ENCODE assay signal across 1 cellular context in the genomic region with DNA sequence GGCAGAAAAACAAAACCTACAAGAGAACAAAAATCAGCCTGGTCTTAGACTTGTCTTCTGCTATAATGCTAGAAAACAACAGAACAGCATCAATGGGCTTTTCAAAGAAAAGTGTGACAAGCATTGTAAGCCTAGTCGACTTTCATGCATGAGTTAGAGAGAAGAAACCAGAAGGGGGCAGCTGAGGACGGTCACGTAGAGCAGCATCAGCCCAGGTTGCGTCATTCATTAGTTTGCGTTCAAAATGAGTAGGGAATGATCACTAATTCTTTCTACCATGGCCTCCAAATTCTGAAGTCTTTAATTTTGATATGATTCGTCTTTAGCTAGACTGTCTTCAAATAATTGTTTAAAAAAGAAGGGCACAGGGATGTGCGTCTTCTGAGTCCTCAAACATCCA.
TF ChIP-seq lines count a peak whose summit lies in the region.

No MANE protein-coding gene starts in this region.

TF ChIP-seq in HepG2, 621 proteins besides CTCF, POLR2A, EP300 and RAD21 (continued from another document):
- TF ChIP-seq, protein P1, sequence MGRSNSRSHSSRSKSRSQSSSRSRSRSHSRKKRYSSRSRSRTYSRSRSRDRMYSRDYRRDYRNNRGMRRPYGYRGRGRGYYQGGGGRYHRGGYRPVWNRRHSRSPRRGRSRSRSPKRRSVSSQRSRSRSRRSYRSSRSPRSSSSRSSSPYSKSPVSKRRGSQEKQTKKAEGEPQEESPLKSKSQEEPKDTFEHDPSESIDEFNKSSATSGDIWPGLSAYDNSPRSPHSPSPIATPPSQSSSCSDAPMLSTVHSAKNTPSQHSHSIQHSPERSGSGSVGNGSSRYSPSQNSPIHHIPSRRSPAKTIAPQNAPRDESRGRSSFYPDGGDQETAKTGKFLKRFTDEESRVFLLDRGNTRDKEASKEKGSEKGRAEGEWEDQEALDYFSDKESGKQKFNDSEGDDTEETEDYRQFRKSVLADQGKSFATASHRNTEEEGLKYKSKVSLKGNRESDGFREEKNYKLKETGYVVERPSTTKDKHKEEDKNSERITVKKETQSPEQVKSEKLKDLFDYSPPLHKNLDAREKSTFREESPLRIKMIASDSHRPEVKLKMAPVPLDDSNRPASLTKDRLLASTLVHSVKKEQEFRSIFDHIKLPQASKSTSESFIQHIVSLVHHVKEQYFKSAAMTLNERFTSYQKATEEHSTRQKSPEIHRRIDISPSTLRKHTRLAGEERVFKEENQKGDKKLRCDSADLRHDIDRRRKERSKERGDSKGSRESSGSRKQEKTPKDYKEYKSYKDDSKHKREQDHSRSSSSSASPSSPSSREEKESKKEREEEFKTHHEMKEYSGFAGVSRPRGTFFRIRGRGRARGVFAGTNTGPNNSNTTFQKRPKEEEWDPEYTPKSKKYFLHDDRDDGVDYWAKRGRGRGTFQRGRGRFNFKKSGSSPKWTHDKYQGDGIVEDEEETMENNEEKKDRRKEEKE (IDR thresholded peaks at IDR 0.05), result no peak
- TF ChIP-seq, protein P2, sequence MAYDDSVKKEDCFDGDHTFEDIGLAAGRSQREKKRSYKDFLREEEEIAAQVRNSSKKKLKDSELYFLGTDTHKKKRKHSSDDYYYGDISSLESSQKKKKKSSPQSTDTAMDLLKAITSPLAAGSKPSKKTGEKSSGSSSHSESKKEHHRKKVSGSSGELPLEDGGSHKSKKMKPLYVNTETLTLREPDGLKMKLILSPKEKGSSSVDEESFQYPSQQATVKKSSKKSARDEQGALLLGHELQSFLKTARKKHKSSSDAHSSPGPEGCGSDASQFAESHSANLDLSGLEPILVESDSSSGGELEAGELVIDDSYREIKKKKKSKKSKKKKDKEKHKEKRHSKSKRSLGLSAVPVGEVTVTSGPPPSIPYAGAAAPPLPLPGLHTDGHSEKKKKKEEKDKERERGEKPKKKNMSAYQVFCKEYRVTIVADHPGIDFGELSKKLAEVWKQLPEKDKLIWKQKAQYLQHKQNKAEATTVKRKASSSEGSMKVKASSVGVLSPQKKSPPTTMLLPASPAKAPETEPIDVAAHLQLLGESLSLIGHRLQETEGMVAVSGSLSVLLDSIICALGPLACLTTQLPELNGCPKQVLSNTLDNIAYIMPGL (CRISPR knock-in tag; IDR thresholded peaks at IDR 0.05; ENCODE audit: borderline replicate concordance in 1 of 2, low read depth in 1 of 2), result 0 out of 4 replicates have a peak, but pooled peaks of 1 of the 2 experiments have one; percentile 37
- TF ChIP-seq NR2F2 (IDR thresholded peaks at IDR 0.05; ENCODE audit: borderline replicate concordance, low read depth) (no peak), CC2D1A (CRISPR knock-in tag; IDR thresholded peaks at IDR 0.05) (no peak)
TF ChIP-seq in HepG2: peak in this region for 26.
